In the genomic region with DNA sequence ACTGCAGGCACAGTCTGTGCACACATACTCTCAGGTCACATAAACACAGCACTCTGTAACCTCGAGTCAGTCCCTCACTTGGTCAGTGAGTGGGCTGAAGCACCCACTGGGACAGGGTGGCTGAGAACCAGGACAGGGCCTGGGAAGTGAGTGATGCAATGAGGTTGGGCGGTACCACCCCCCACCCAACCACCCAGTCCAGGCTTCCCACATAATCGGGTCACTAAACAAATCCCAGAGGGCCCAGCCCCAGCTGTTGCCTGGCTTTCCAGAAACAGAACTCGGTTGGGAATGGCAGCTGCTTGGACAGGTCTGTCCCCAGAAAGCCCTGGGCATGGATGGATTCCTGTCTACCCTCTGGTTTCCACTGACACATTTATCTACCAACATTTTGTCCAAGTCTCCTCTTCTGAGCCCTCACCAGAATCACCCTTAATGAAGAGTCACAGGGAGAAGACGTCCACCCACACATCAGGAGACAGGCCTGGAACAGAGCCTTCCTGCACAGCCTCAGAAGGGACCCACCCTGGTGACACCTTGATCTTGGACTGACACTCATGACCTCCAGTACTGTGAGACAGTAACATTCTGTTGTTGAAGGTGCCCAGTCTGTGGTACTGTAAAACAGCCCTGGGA, we compare ENCODE assay signal across 9 cellular contexts. TPM values are rescaled to one million over a fixed set of nuclear protein-coding genes. Genes with fewer than 3 reads are reported as not detected.
DNase-seq lines count a peak whose midpoint lies in the region; ATAC-seq, FAIRE-seq and TF ChIP-seq lines count a peak whose summit lies in the region.
"Not testable (repeated sequence)": the region's sequence is repeated elsewhere in the genome, so short reads cannot be mapped to it uniquely, and the experiment has no call there.
"Had no signal": no experiment of that assay in that cellular context is flagged by ENCODE, and none has a peak within 500 bp of the region (broad histone marks: within the 10 kb centered on the region; RNA-seq: fewer than 3 reads in every experiment).

No MANE protein-coding gene starts in this region.

- CTCF ChIA-PET in activated CD4-positive, alpha-beta memory T cell treated with anti-CD3 and anti-CD28 coated beads for 36 hours (lab: Charles Lee): not testable (repeated sequence)
- CTCF ChIA-PET in H1 (lab: Charles Lee; ENCODE audit: partially characterized antibody): interaction anchor here (1.0 kb wide), 1 partner anchor 107 kb away, joined by 3 read pairs; no protein-coding TSS in a partner anchor

- intact Hi-C loops in activated CD4-positive, alpha-beta memory T cell treated with anti-CD3 and anti-CD28 coated beads for 36 hours (cut with micrococcal nuclease); lower leg skin (cut with DNase I; ENCODE audit: low total_unique reads): not testable (repeated sequence)

- not testable (repeated sequence) for H2AFZ ChIP-seq in H1 (ENCODE audit: low read length)

- not testable (repeated sequence) for H2BK120ac ChIP-seq in H1 (replicated peaks; ENCODE audit: low read depth, low read length)

- not testable (repeated sequence) for H3K4me3 Mint-ChIP-seq in activated CD4-positive, alpha-beta memory T cell treated with anti-CD3 and anti-CD28 coated beads for 36 hours
- H3K4me3 Mint-ChIP-seq in naive B cell (peak overlapping the region in 7 of 8 donors; percentile 10 to 62 (median 42)), progenitor cell of endocrine pancreas (ENCODE audit: low read depth) (peak overlapping the region; percentile 35)

- not testable (repeated sequence) for TF ChIP-seq EP300 in H1 (IDR thresholded peaks at IDR 0.05; ENCODE audit: borderline replicate concordance in 1 of 2, low read depth in 2 of 2, low read length in 2 of 2); suprapubic skin (IDR thresholded peaks at IDR 0.05)

- not testable (repeated sequence) for H2BK5ac ChIP-seq in H1 (ENCODE audit: low read depth, low read length)

- TF ChIP-seq POLR2A in H1 (IDR thresholded peaks at IDR 0.05; ENCODE audit: control extremely low read depth in 1 of 2, low read depth in 2 of 2, low read length in 2 of 2); lower leg skin (IDR thresholded peaks at IDR 0.05); suprapubic skin (IDR thresholded peaks at IDR 0.05): not testable (repeated sequence)

- DNase-seq in LHCN-M2 (ENCODE audit: low read depth) (peak; percentile 39), lower leg skin (ENCODE audit: low spot score in 2 of 2) (peak; percentile 7 to 62), suprapubic skin (ENCODE audit: low spot score in 2 of 2) (peak; percentile 24 to 55)
- peak; percentile 6 for DNase-seq in activated CD4-positive, alpha-beta memory T cell treated with anti-CD3 and anti-CD28 coated beads for 36 hours
- DNase-seq in H1 (ENCODE audit: low read depth in 1 of 2, low spot score in 2 of 2); naive B cell; progenitor cell of endocrine pancreas (ENCODE audit: low spot score, unreplicated experiment): not testable (repeated sequence)

- H3K27me3 ChIP-seq in H1 (replicated peaks in 1 of 4; ENCODE audit: control insufficient read depth in 3 of 4, extremely low read depth in 1 of 4, insufficient read depth in 3 of 4, low read length in 3 of 4) (peaks cover 0 to 26% (median 14%) of the 10 kb centered on the region in 4 experiments; a peak in 6 of 7 replicates), suprapubic skin (peaks cover 30% of the 10 kb centered on the region)

- not testable (repeated sequence) for H3K27ac Mint-ChIP-seq in activated CD4-positive, alpha-beta memory T cell treated with anti-CD3 and anti-CD28 coated beads for 36 hours; progenitor cell of endocrine pancreas
- peak overlapping the region in 1 of 6 donors; percentile 48 for H3K27ac Mint-ChIP-seq in naive B cell

- not testable (repeated sequence) for H3K4ac ChIP-seq in H1 (replicated peaks; ENCODE audit: insufficient read length, low read depth, low read length)

- not testable (repeated sequence) for H3K56ac ChIP-seq in H1 (replicated peaks; ENCODE audit: insufficient read length, low read depth, low read length)

- H3K79me1 ChIP-seq in H1 (ENCODE audit: low read depth, low read length): not testable (repeated sequence)

- H3K27me3 Mint-ChIP-seq in activated CD4-positive, alpha-beta memory T cell treated with anti-CD3 and anti-CD28 coated beads for 36 hours: peaks cover 33% of the 10 kb centered on the region
- H3K27me3 Mint-ChIP-seq in naive B cell (peaks cover 42 to 68% (median 51%) of the 10 kb centered on the region in 3 donors), progenitor cell of endocrine pancreas (peaks cover 18% of the 10 kb centered on the region)

- not testable (repeated sequence) for TF ChIP-seq RAD21 in H1 (IDR thresholded peaks at IDR 0.05 in 1 of 2, conservative IDR thresholded peaks at IDR 0.05 in 1 of 2; ENCODE audit: low read depth in 2 of 2, low read length in 2 of 2)

- not testable (repeated sequence) for H3K4me2 ChIP-seq in H1 (ENCODE audit: insufficient read depth in 1 of 2, low read depth in 2 of 2, low read length in 2 of 2)

- H4K8ac ChIP-seq in H1 (ENCODE audit: extremely low read depth, insufficient read depth, low read length): not testable (repeated sequence)

- ATAC-seq in naive B cell (ENCODE audit: low read depth in 2 of 2): not testable (repeated sequence)

- not testable (repeated sequence) for H2BK15ac ChIP-seq in H1 (ENCODE audit: low read length)

- POLR2A ChIA-PET in activated CD4-positive, alpha-beta memory T cell treated with anti-CD3 and anti-CD28 coated beads for 36 hours (lab: Charles Lee); H1 (lab: Charles Lee; ENCODE audit: partially characterized antibody): not testable (repeated sequence)

- not testable (repeated sequence) for H3K36me3 Mint-ChIP-seq in activated CD4-positive, alpha-beta memory T cell treated with anti-CD3 and anti-CD28 coated beads for 36 hours; naive B cell; progenitor cell of endocrine pancreas (ENCODE audit: insufficient read depth)

- WGBS in H1 (ENCODE audit: extremely low coverage in 1 of 2, insufficient coverage in 1 of 2, insufficient read length in 1 of 2, insufficient replicate concordance in 2 of 2, low coverage in 1 of 2, low lambda C conversion rate in 2 of 2, missing lambda C conversion rate in 1 of 2), 2 experiments: 91% methylated on average over 5 of the region's 5 CpGs; no CpG with 5 or more reads in 1 of the 2 experiments
- WGBS in lower leg skin, 2 donors: 63 to 69% methylated on average over 5 of the region's 5 CpGs
- WGBS in suprapubic skin: 77% methylated on average over 2 of the region's 5 CpGs

- not testable (repeated sequence) for H3K27ac ChIP-seq in H1 (ENCODE audit: low read depth, low read length); suprapubic skin

- H3K36me3 ChIP-seq in H1 (ENCODE audit: control insufficient read depth in 2 of 4, insufficient read depth in 4 of 4, low read length in 3 of 4); suprapubic skin: not testable (repeated sequence)

- H2BK12ac ChIP-seq in H1 (ENCODE audit: low read depth, low read length): peak overlapping the region; percentile 71; the same call in 1 of the 2 replicates

- not testable (repeated sequence) for TF ChIP-seq CTCF in H1 (IDR thresholded peaks at IDR 0.05; ENCODE audit: control extremely low read depth in 1 of 3, insufficient read depth in 1 of 3, low read depth in 1 of 3, low read length in 3 of 3); lower leg skin (IDR thresholded peaks at IDR 0.05); progenitor cell of endocrine pancreas (IDR thresholded peaks at IDR 0.05; ENCODE audit: unreplicated experiment); suprapubic skin (IDR thresholded peaks at IDR 0.05)

- H3K23me2 ChIP-seq in H1 (ENCODE audit: low read depth, low read length): not testable (repeated sequence)

- not testable (repeated sequence) for H4K20me1 ChIP-seq in H1 (replicated peaks in 1 of 2; ENCODE audit: control insufficient read depth in 1 of 2, insufficient read depth in 2 of 2, low read length in 2 of 2)

- FAIRE-seq in H1 (lab: Jason Lieb, UNC): not testable (repeated sequence)

- not testable (repeated sequence) for H4K5ac ChIP-seq in H1 (ENCODE audit: insufficient read length, low read depth, low read length)

- H3K4me1 Mint-ChIP-seq in activated CD4-positive, alpha-beta memory T cell treated with anti-CD3 and anti-CD28 coated beads for 36 hours (ENCODE audit: low read depth); naive B cell; progenitor cell of endocrine pancreas (ENCODE audit: low read depth): not testable (repeated sequence)

- not testable (repeated sequence) for H2BK20ac ChIP-seq in H1 (ENCODE audit: low read length)

- H3K14ac ChIP-seq in H1 (ENCODE audit: insufficient read length): not testable (repeated sequence)

- H3K9me3 ChIP-seq in H1 (ENCODE audit: insufficient read depth in 2 of 2, low read depth in 1 of 2, low read length in 1 of 2); suprapubic skin: not testable (repeated sequence)

- not testable (repeated sequence) for H3K9ac ChIP-seq in H1 (replicated peaks in 1 of 4; ENCODE audit: extremely low read depth in 1 of 4, low read depth in 3 of 4, low read length in 3 of 4)

- not testable (repeated sequence) for H3K23ac ChIP-seq in H1 (ENCODE audit: insufficient read length)

- not testable (repeated sequence) for H3K4me3 ChIP-seq in H1 (ENCODE audit: extremely low read depth in 1 of 4, insufficient read depth in 2 of 4, low read depth in 3 of 4, low read length in 4 of 4); lower leg skin (ENCODE audit: low read depth, poor library complexity, severe bottlenecking); suprapubic skin

- not testable (repeated sequence) for H3K18ac ChIP-seq in H1 (ENCODE audit: extremely low read depth, low read length)

- not testable (repeated sequence) for H3K9me3 Mint-ChIP-seq in activated CD4-positive, alpha-beta memory T cell treated with anti-CD3 and anti-CD28 coated beads for 36 hours; naive B cell; progenitor cell of endocrine pancreas (ENCODE audit: low read depth)

- H2AK5ac ChIP-seq in H1 (ENCODE audit: low read depth, low read length): peak overlapping the region; percentile 98; the same call in 1 of the 2 replicates

- not testable (repeated sequence) for H3K4me1 ChIP-seq in H1 (replicated peaks in 1 of 4; ENCODE audit: control insufficient read depth in 3 of 4, insufficient read depth in 4 of 4, low read length in 3 of 4)
- peaks cover 18% of the 10 kb centered on the region for H3K4me1 ChIP-seq in suprapubic skin

- H4K91ac ChIP-seq in H1 (replicated peaks; ENCODE audit: insufficient read length, low read length): not testable (repeated sequence)

- H3K79me2 ChIP-seq in H1 (ENCODE audit: control insufficient read depth in 1 of 2, insufficient read depth in 2 of 2, low read length in 2 of 2): not testable (repeated sequence)

RNA-seq across cellular contexts. Expression of a gene that starts 8.4 kb away (rescaled TPM):
- total RNA-seq in LHCN-M2 (2014; rRNA removed) (under 0.01 TPM in 1 of 2 replicates, not detected in the other), lower leg skin (under 1 TPM in 3 of 4 donors, not detected in 1; 0.04 to 0.98 (median 0.19) TPM), progenitor cell of endocrine pancreas (0.80 and 0.84 TPM in 2 replicates), suprapubic skin (1 to 10 TPM in 1 of 4 donors, under 1 TPM in 2, not detected in 1; 0.16 to 1.4 (median 0.89) TPM)
- polyA plus RNA-seq in LHCN-M2 (2012): 0.04 TPM
- under 1 TPM; 0.05 TPM for total RNA-seq in activated CD4-positive, alpha-beta memory T cell treated with anti-CD3 and anti-CD28 coated beads for 36 hours
- total RNA-seq in H1 (2021; fragmentation: NEBNext Ultra II Directional; extraction: Animal tissue kit (Norgen Biotek cat#: 25700)): 0.25 and 0.32 TPM in 2 replicates
- polyA plus RNA-seq in H1 (2011; rRNA removed) (0.05 and 0.08 TPM in 2 replicates), naive B cell (ENCODE audit: low read depth in 6 of 6) (under 1 TPM; 0.06 to 0.37 (median 0.12) TPM)
- polyA plus RNA-seq in H1 (2011; cell fraction: cytosol; rRNA removed): 0.12 TPM
- polyA plus RNA-seq in H1 (2011; cell fraction: nucleus; rRNA removed): 0.48 TPM
- 0.11 to 0.16 TPM (median 0.13 TPM) in 4 replicates for polyA plus RNA-seq in H1 (2012, experiment 1 of 2)
- polyA plus RNA-seq in H1 (2012, experiment 2 of 2): not detected
- polyA plus RNA-seq in H1 (2013, experiment 1 of 2): 0.04 TPM
- 0.02 TPM for polyA plus RNA-seq in H1 (2013, experiment 2 of 2)
- polyA minus RNA-seq in H1 (2011; rRNA and poly(A)+ RNA removed): 0.12 and 0.28 TPM in 2 replicates
- polyA minus RNA-seq in H1 (2011; cell fraction: cytosol; rRNA and poly(A)+ RNA removed): 0.15 TPM
- 0.50 TPM for polyA minus RNA-seq in H1 (2011; cell fraction: nucleus; rRNA and poly(A)+ RNA removed)
- total RNA-seq: Daoy, NCI-H460 had no signal

RNA-seq across cellular contexts. Expression of a gene that starts 12.6 kb away (rescaled TPM):
- total RNA-seq in LHCN-M2 (2014; rRNA removed) (7.8 and 7.9 TPM in 2 replicates), lower leg skin (1 to 10 TPM; 6.5 to 8.7 (median 8.6) TPM), progenitor cell of endocrine pancreas (51.1 and 56.3 TPM in 2 replicates), suprapubic skin (1 to 10 TPM; 3.7 to 6.7 (median 5.0) TPM)
- polyA plus RNA-seq in LHCN-M2 (2012): 4.6 TPM
- 10 to 100 TPM; 13.6 to 14.2 TPM for total RNA-seq in activated CD4-positive, alpha-beta memory T cell treated with anti-CD3 and anti-CD28 coated beads for 36 hours
- 39.8 and 41.0 TPM in 2 replicates for total RNA-seq in H1 (2021; fragmentation: NEBNext Ultra II Directional; extraction: Animal tissue kit (Norgen Biotek cat#: 25700))
- polyA plus RNA-seq in H1 (2011; rRNA removed) (9.2 and 11.1 TPM in 2 replicates), naive B cell (ENCODE audit: low read depth in 6 of 6) (10 to 100 TPM in 3 of 6 donors, 1 to 10 TPM in 3; 6.3 to 25.3 (median 10.1) TPM)
- polyA plus RNA-seq in H1 (2011; cell fraction: cytosol; rRNA removed): 15.6 TPM
- polyA plus RNA-seq in H1 (2011; cell fraction: nucleus; rRNA removed): 13.4 TPM
- 25.1 to 28.4 TPM (median 26.8 TPM) in 4 replicates for polyA plus RNA-seq in H1 (2012, experiment 1 of 2)
- polyA plus RNA-seq in H1 (2012, experiment 2 of 2): 9.6 TPM
- polyA plus RNA-seq in H1 (2013, experiment 1 of 2): 28.4 TPM
- polyA plus RNA-seq in H1 (2013, experiment 2 of 2): 27.7 TPM
- polyA minus RNA-seq in H1 (2011; rRNA and poly(A)+ RNA removed): 20.4 and 22.6 TPM in 2 replicates
- polyA minus RNA-seq in H1 (2011; cell fraction: cytosol; rRNA and poly(A)+ RNA removed): 10.9 TPM
- polyA minus RNA-seq in H1 (2011; cell fraction: nucleus; rRNA and poly(A)+ RNA removed): 14.4 TPM

RNA-seq across cellular contexts. Expression of a gene that starts 46.0 kb away (rescaled TPM):
- 0.06 and 0.17 TPM in 2 replicates for total RNA-seq in LHCN-M2 (2014; rRNA removed)
- polyA plus RNA-seq in LHCN-M2 (2012): 0.16 TPM
- total RNA-seq in activated CD4-positive, alpha-beta memory T cell treated with anti-CD3 and anti-CD28 coated beads for 36 hours: 1 to 10 TPM; 1.8 to 1.9 TPM
- total RNA-seq in H1 (2021; fragmentation: NEBNext Ultra II Directional; extraction: Animal tissue kit (Norgen Biotek cat#: 25700)): 0.15 and 0.17 TPM in 2 replicates
- polyA plus RNA-seq in H1 (2011; rRNA removed): 0.31 and 0.44 TPM in 2 replicates
- polyA plus RNA-seq in H1 (2011; cell fraction: cytosol; rRNA removed): 0.37 TPM
- 0.20 TPM for polyA plus RNA-seq in H1 (2011; cell fraction: nucleus; rRNA removed)
- polyA plus RNA-seq in H1 (2012, experiment 1 of 2): 0.28 to 0.39 TPM (median 0.34 TPM) in 4 replicates
- polyA plus RNA-seq in H1 (2012, experiment 2 of 2): 0.03 TPM
- 0.39 TPM for polyA plus RNA-seq in H1 (2013, experiment 1 of 2)
- 0.33 TPM for polyA plus RNA-seq in H1 (2013, experiment 2 of 2)
- polyA minus RNA-seq in H1 (2011; rRNA and poly(A)+ RNA removed): 0.49 and 0.66 TPM in 2 replicates
- polyA minus RNA-seq in H1 (2011; cell fraction: cytosol; rRNA and poly(A)+ RNA removed): 0.44 TPM
- polyA minus RNA-seq in H1 (2011; cell fraction: nucleus; rRNA and poly(A)+ RNA removed): 1.7 TPM
- total RNA-seq in lower leg skin: 1 to 10 TPM; 1.2 to 5.2 (median 3.5) TPM
- polyA plus RNA-seq in naive B cell (ENCODE audit: low read depth in 6 of 6): 1 to 10 TPM; 1.7 to 4.1 (median 3.6) TPM
- 0.98 and 1.3 TPM in 2 replicates for total RNA-seq in progenitor cell of endocrine pancreas
- total RNA-seq in suprapubic skin: 1 to 10 TPM; 2.7 to 6.2 (median 4.4) TPM
- total RNA-seq: Daoy, NCI-H460 had no signal
